In genomic region chr15:62709261-62709660, GRCh38 we compare ENCODE assay signal across 19 cellular contexts.
DNase-seq lines count a peak whose midpoint lies in the region; ATAC-seq and TF ChIP-seq lines count a peak whose summit lies in the region.
"Had no signal": no experiment of that assay in that cellular context is flagged by ENCODE, and none has a peak within 500 bp of the region (broad histone marks: within the 10 kb centered on the region; RNA-seq: fewer than 3 reads in every experiment).

No MANE protein-coding gene starts in this region.

- intact Hi-C loops in left ventricle myocardium superior (cut with micrococcal nuclease) = no loop called here
- intact Hi-C loops in mucosa of descending colon (cut with DNase I, micrococcal nuclease) = no loop called here

- no peak overlapping the region for H3K27ac Mint-ChIP-seq in endodermal cell
- H3K27ac Mint-ChIP-seq: CD4-positive, alpha-beta T cell; HFFc6 had no signal

- H3K4me1 ChIP-seq in right atrium auricular region = no peaks in the 10 kb centered on the region
- peaks cover 7% of the 10 kb centered on the region for H3K4me1 ChIP-seq in endodermal cell (ENCODE audit: control insufficient read depth, insufficient read depth, low read length)
- H3K4me1 ChIP-seq in mucosa of descending colon (ENCODE audit: low read depth) = no peaks in the 10 kb centered on the region
- H3K4me1 ChIP-seq: A549, Caco-2 had no signal

- WGBS in endodermal cell (ENCODE audit: insufficient coverage in 1 of 2, insufficient read length in 1 of 2), 2 experiments = 65 to 82% methylated on average over 3 of the region's 3 CpGs

- no peak overlapping the region for H3K9ac ChIP-seq in endodermal cell (ENCODE audit: extremely low read depth, low read length, poor library complexity, severe bottlenecking)
- H3K9ac ChIP-seq: GM23248 had no signal

- no peaks in the 10 kb centered on the region for H3K27me3 Mint-ChIP-seq in endodermal cell (ENCODE audit: insufficient read depth)
- H3K27me3 Mint-ChIP-seq: CD4-positive, alpha-beta T cell had no signal

- H3K4me1 Mint-ChIP-seq in endodermal cell = peaks cover 17% of the 10 kb centered on the region

- DNase-seq in left ventricle myocardium superior (no peak), right atrium auricular region (ENCODE audit: low spot score) (no peak), endodermal cell (peak; percentile 55), iPS-NIHi7 (ENCODE audit: extremely low spot score) (peak; percentile 39), mucosa of descending colon (no peak), activated gamma-delta T cell (lab: John Stamatoyannopoulos, UW) (no peak), SKM-1 treated with dmso at 0.1 percent for 144 hours (lab: John Stamatoyannopoulos, UW; ENCODE audit: unreplicated experiment) (no peak)
- DNase-seq: AML-193; Caco-2; CD4-positive, alpha-beta T cell; GDM1; GM23248; HFFc6; IMR-90 had no signal

- H3K4me3 ChIP-seq in right atrium auricular region (no peak overlapping the region), endodermal cell (ENCODE audit: low read length) (no peak overlapping the region), mucosa of descending colon (no peak overlapping the region)
- H3K4me3 ChIP-seq: A549, GM23248 had no signal

- H3K36me3 ChIP-seq in right atrium auricular region (no peaks in the 10 kb centered on the region), endodermal cell (ENCODE audit: control insufficient read depth, insufficient read depth, low read length) (peaks cover 68% of the 10 kb centered on the region), mucosa of descending colon (ENCODE audit: low read depth) (no peaks in the 10 kb centered on the region)

- H3K27me3 ChIP-seq in right atrium auricular region (no peaks in the 10 kb centered on the region), endodermal cell (ENCODE audit: control insufficient read depth, insufficient read depth, low read length, poor library complexity, severe bottlenecking) (no peaks in the 10 kb centered on the region)

- no peaks in the 10 kb centered on the region for H3K9me3 ChIP-seq in right atrium auricular region
- no peaks in the 10 kb centered on the region for H3K9me3 ChIP-seq in endodermal cell (ENCODE audit: control insufficient read depth, low read length)
- no peaks in the 10 kb centered on the region for H3K9me3 ChIP-seq in mucosa of descending colon
- H3K9me3 ChIP-seq: A549, Caco-2 had no signal

- TF ChIP-seq CTCF in right atrium auricular region (IDR thresholded peaks at IDR 0.05) (no peak), endodermal cell (conservative IDR thresholded peaks at IDR 0.05) (no peak), mucosa of descending colon (IDR thresholded peaks at IDR 0.05) (no peak)

- H3K27ac ChIP-seq in right atrium auricular region = no peak overlapping the region
- H3K27ac ChIP-seq in endodermal cell (ENCODE audit: low read depth, low read length) = no peak overlapping the region
- H3K27ac ChIP-seq: 22Rv1, A549, C4-2B, GM23248 had no signal

- peak; percentile 24 for ATAC-seq in left ventricle myocardium superior
- ATAC-seq in GM19035 (IDR thresholded peaks at IDR 0.05; ENCODE audit: unreplicated experiment) = no peak
- no peak for ATAC-seq in mucosa of descending colon
- ATAC-seq: A549, HCT116 had no signal

- H3K4me3 Mint-ChIP-seq in endodermal cell = no peak overlapping the region
- H3K4me3 Mint-ChIP-seq: CD4-positive, alpha-beta T cell; HFFc6 had no signal

- H3K9me3 Mint-ChIP-seq in endodermal cell = no peaks in the 10 kb centered on the region
- H3K9me3 Mint-ChIP-seq: CD4-positive, alpha-beta T cell; HFFc6 had no signal

- peaks cover 42% of the 10 kb centered on the region for H3K36me3 Mint-ChIP-seq in endodermal cell (ENCODE audit: low read depth)

Comparison
In these comparisons a context has a peak if more than half of its experiments do, and no peak if none do; other contexts are left out.
1. DNase-seq: peak in endodermal cell (single experiment) and iPS-NIHi7 (single experiment); none in left ventricle myocardium superior (single experiment), right atrium auricular region (single experiment), mucosa of descending colon (0 of 3), activated gamma-delta T cell (single experiment) and SKM-1 treated with dmso at 0.1 percent for 144 hours (single experiment).